Comparison of ENCODE assay signal across 29 cellular contexts in genomic region chr7:94421711-94422110, GRCh38. TPM values are rescaled to one million over a fixed set of nuclear protein-coding genes. Genes with fewer than 3 reads are reported as not detected.
A peak's percentile ranks its signal among the peaks of the same experiment; 100 is the strongest.
DNase-seq lines count a peak whose midpoint lies in the region; FAIRE-seq and TF ChIP-seq lines count a peak whose summit lies in the region.
"Had no signal": no experiment of that assay in that cellular context is flagged by ENCODE, and none has a peak within 500 bp of the region (broad histone marks: within the 10 kb centered on the region; RNA-seq: fewer than 3 reads in every experiment).

No MANE protein-coding gene starts in this region.

- DNase-seq in ascending aorta (ENCODE audit: low spot score in 2 of 2) (no peak), fibroblast of mammary gland (ENCODE audit: low read depth) (peak; percentile 45), sigmoid colon (no peak), kidney (no peak), T-helper 1 cell (no peak), NCI-H748 (lab: John Stamatoyannopoulos, UW; ENCODE audit: unreplicated experiment) (no peak), NCI-H1105 treated with DMSO at 0.1 percent for 48 hours (lab: John Stamatoyannopoulos, UW) (no peak)
- DNase-seq: 8988T; activated CD4-positive, alpha-beta T cell treated with anti-CD3 and anti-CD28 coated beads, Interleukin-2, amount 10 ng/mL, durations not matched to agents 7 days and 5 days; activated CD8-positive, alpha-beta memory T cell treated with anti-CD3 and anti-CD28 coated beads, Interleukin-2, amount 10 ng/mL, durations not matched to agents 7 days and 5 days; activated naive CD4-positive, alpha-beta T cell treated with anti-CD3 and anti-CD28 coated beads for 36 hours; activated T-cell treated with anti-CD3 and anti-CD28 coated beads, Interleukin-2, amount 50 U/mL, for 72 hours; CD4-positive, alpha-beta memory T cell; DMS 273 treated with DMSO at 0.1 percent for 48 hours; GOT3; heart left ventricle; NCI-H1092 treated with DMSO at 0.1 percent for 48 hours; NCI-H2029; NCI-H526; posterior cingulate gyrus; right cardiac atrium; SHP77 treated with DMSO at 0.1 percent for 48 hours; stimulated activated CD4-positive, alpha-beta T cell treated with anti-CD3 and anti-CD28 coated beads, Interleukin-12 subunit alpha, Interleukin-12 subunit beta, amount 100 ng/mL, for 4 hours; stimulated activated CD4-positive, alpha-beta T cell treated with anti-CD3 and anti-CD28 coated beads, Interleukin-4, amount 100 ng/mL, for 1 hour; SW 1271; T1000; upper lobe of left lung had no signal

- peaks cover 51% of the 10 kb centered on the region for H3K79me2 ChIP-seq in ACC112 (ENCODE audit: control insufficient read depth, insufficient read depth, low read length, unreplicated experiment)

- H3K4me1 ChIP-seq in ACC112 (ENCODE audit: control insufficient read depth, insufficient read depth, low read length, unreplicated experiment) = peaks cover 80% of the 10 kb centered on the region
- H3K4me1 ChIP-seq in ascending aorta = peaks cover 0 to 5% of the 10 kb centered on the region in 2 donors
- H3K4me1 ChIP-seq in sigmoid colon = peaks cover 0 to 41% (median 16%) of the 10 kb centered on the region in 4 donors
- H3K4me1 ChIP-seq in kidney (ENCODE audit: control insufficient read depth in 1 of 2, insufficient read depth in 1 of 2, low read depth in 1 of 2, low read length in 2 of 2) = peaks cover 0 to 5% of the 10 kb centered on the region in 2 donors
- H3K4me1 ChIP-seq: heart left ventricle, upper lobe of left lung had no signal

- no peak for FAIRE-seq in kidney (lab: Jason Lieb, UNC)

- TF ChIP-seq POLR2A in sigmoid colon (IDR thresholded peaks at IDR 0.05) = no peak

- H3K4me3 ChIP-seq in ACC112 (ENCODE audit: low read depth, low read length) = no peak overlapping the region
- no peak overlapping the region for H3K4me3 ChIP-seq in ascending aorta
- no peak overlapping the region for H3K4me3 ChIP-seq in fibroblast of mammary gland (ENCODE audit: control insufficient read depth, low read depth, low read length)
- no peak overlapping the region for H3K4me3 ChIP-seq in sigmoid colon
- no peak overlapping the region for H3K4me3 ChIP-seq in kidney (ENCODE audit: low read length in 2 of 2)
- H3K4me3 ChIP-seq: heart left ventricle, lung, upper lobe of left lung had no signal

- H3K9me3 ChIP-seq in ascending aorta (no peaks in the 10 kb centered on the region), sigmoid colon (no peaks in the 10 kb centered on the region), kidney (ENCODE audit: control insufficient read depth in 1 of 2, low read length in 2 of 2) (no peaks in the 10 kb centered on the region)
- H3K9me3 ChIP-seq: heart left ventricle, upper lobe of left lung had no signal

- H3K36me3 ChIP-seq in ACC112 (ENCODE audit: insufficient read depth, low read length) (peaks cover 94% of the 10 kb centered on the region), ascending aorta (peaks cover 88 to 100% of the 10 kb centered on the region in 2 donors), sigmoid colon (peaks cover 60 to 100% (median 94%) of the 10 kb centered on the region in 4 donors), kidney (ENCODE audit: control insufficient read depth in 1 of 2, insufficient read depth in 2 of 2, low read length in 2 of 2) (peaks cover 0 to 6% of the 10 kb centered on the region in 2 donors)

- 82% methylated on average over 3 of the region's 3 CpGs for WGBS in sigmoid colon, 2 donors

- H3K9ac ChIP-seq in kidney (ENCODE audit: low read length in 2 of 2) = no peak overlapping the region

- TF ChIP-seq EP300 in sigmoid colon (IDR thresholded peaks at IDR 0.05) = no peak

- H3K27ac ChIP-seq in ACC112 (ENCODE audit: low read depth, low read length) = peak overlapping the region; percentile 93
- peak overlapping the region; percentile 13 to 50 for H3K27ac ChIP-seq in ascending aorta
- H3K27ac ChIP-seq in sigmoid colon = peak overlapping the region in 3 of 4 donors; percentile 60 to 76 (median 67)
- no peak overlapping the region for H3K27ac ChIP-seq in kidney (ENCODE audit: low read depth in 2 of 2, low read length in 2 of 2)
- H3K27ac ChIP-seq: upper lobe of left lung had no signal

- H2AFZ ChIP-seq in ACC112 (ENCODE audit: low read length, unreplicated experiment) = no peak overlapping the region

- intact Hi-C loops in ascending aorta (cut with DNase I) (no loop called here), sigmoid colon (cut with DNase I) (no loop called here), kidney (cut with DNase I) (no loop called here)

- H3K27me3 ChIP-seq in ACC112 (ENCODE audit: insufficient read depth, low read length) = no peaks in the 10 kb centered on the region
- H3K27me3 ChIP-seq in ascending aorta = no peaks in the 10 kb centered on the region
- no peaks in the 10 kb centered on the region for H3K27me3 ChIP-seq in sigmoid colon
- H3K27me3 ChIP-seq: heart left ventricle, upper lobe of left lung had no signal

- TF ChIP-seq CTCF in ascending aorta (IDR thresholded peaks at IDR 0.05) = no peak
- no peak for TF ChIP-seq CTCF in fibroblast of mammary gland (conservative IDR thresholded peaks at IDR 0.05; ENCODE audit: control insufficient read depth, insufficient read depth, low read depth, low read length)
- TF ChIP-seq CTCF in sigmoid colon (IDR thresholded peaks at IDR 0.05) = no peak
- TF ChIP-seq CTCF in kidney (IDR thresholded peaks at IDR 0.05; ENCODE audit: borderline replicate concordance, extremely low read depth, insufficient read depth) = no peak

RNA-seq across cellular contexts. Expression of gene COL1A2, which starts 27.0 kb away (rescaled TPM):
- total RNA-seq in ascending aorta (692 TPM), sigmoid colon (1,000 to 10,000 TPM in 1 of 4 donors, 100 to 1,000 TPM in 2, 10 to 100 TPM in 1; 83.4 to 1,047 (median 197) TPM), kidney (149 TPM)
- polyA plus RNA-seq in sigmoid colon (100 to 1,000 TPM in 1 of 3 donors, 10 to 100 TPM in 2; 12.3 to 104 (median 19.2) TPM), kidney (ENCODE audit: insufficient read depth, low read depth, low replicate concordance) (51.4 TPM)
- total RNA-seq: CD4-positive, alpha-beta memory T cell had no signal
- polyA plus RNA-seq: CD4-positive, alpha-beta memory T cell had no signal

Comparison
In these comparisons a context has a peak if more than half of its experiments do, and no peak if none do; other contexts are left out.
1. H3K27ac ChIP-seq: peak in ACC112 (single experiment), ascending aorta (2 of 2) and sigmoid colon (3 of 4); none in kidney (0 of 2).